In genomic region chr20:61647741-61648140, GRCh38 we compare ENCODE assay signal across 26 cellular contexts.
"Had no signal": no experiment of that assay in that cellular context is flagged by ENCODE, and none has a peak within 500 bp of the region (broad histone marks: within the 10 kb centered on the region; RNA-seq: fewer than 3 reads in every experiment).

No MANE protein-coding gene starts in this region.

- ATAC-seq: activated T-cell treated with anti-CD3 and anti-CD28 coated beads, Interleukin-2, amount 50 U/mL, for 72 hours; gastroesophageal sphincter had no signal

- DNase-seq: activated CD4-positive, alpha-beta T cell treated with anti-CD3 and anti-CD28 coated beads for 1 hour; activated CD4-positive, alpha-beta T cell treated with anti-CD3 and anti-CD28 coated beads for 4 hours; activated CD4-positive, alpha-beta T cell treated with anti-CD3 and anti-CD28 coated beads, Interleukin-2, amount 50 U/mL, for 1 hour; activated CD4-positive, alpha-beta T cell treated with anti-CD3 and anti-CD28 coated beads, Interleukin-2, amount 50 U/mL, for 48 hours; activated CD4-positive, CD25-positive, alpha-beta regulatory T cell; activated CD8-positive, alpha-beta memory T cell treated with anti-CD3 and anti-CD28 coated beads, Interleukin-2, amount 50 U/mL, for 48 hours; activated gamma-delta T cell; activated naive CD4-positive, alpha-beta T cell treated with anti-CD3 and anti-CD28 coated beads, Interleukin-2, amount 50 U/mL, for 16 hours; activated naive CD4-positive, alpha-beta T cell treated with Interleukin-2 at 50 U/mL for 16 hours; activated T-cell treated with anti-CD3 and anti-CD28 coated beads for 4 hours; activated T-cell treated with anti-CD3 and anti-CD28 coated beads, Interleukin-2, amount 50 U/mL, for 24 hours; activated T-cell treated with anti-CD3 and anti-CD28 coated beads, Interleukin-2, amount 50 U/mL, for 72 hours; amniotic stem cell; anterior cingulate cortex; central memory CD4-positive, alpha-beta T cell; cerebellar nuclear complex; colonic mucosa; effector CD8-positive, alpha-beta T cell; esophagus squamous epithelium; foreskin melanocyte; T-helper 2 cell had no signal

- H3K9me3 Mint-ChIP-seq: activated T-cell treated with anti-CD3 and anti-CD28 coated beads, Interleukin-2, amount 50 U/mL, for 24 hours had no signal

- H3K27ac Mint-ChIP-seq: activated naive CD8-positive, alpha-beta T cell; activated T-cell treated with anti-CD3 and anti-CD28 coated beads, Interleukin-2, amount 50 U/mL, for 24 hours; activated T-cell treated with anti-CD3 and anti-CD28 coated beads, Interleukin-2, amount 50 U/mL, for 72 hours had no signal

- H3K36me3 Mint-ChIP-seq: activated naive CD8-positive, alpha-beta T cell had no signal

- H3K4me3 Mint-ChIP-seq: activated naive CD8-positive, alpha-beta T cell; activated T-cell treated with anti-CD3 and anti-CD28 coated beads, Interleukin-2, amount 50 U/mL, for 24 hours; activated T-cell treated with anti-CD3 and anti-CD28 coated beads, Interleukin-2, amount 50 U/mL, for 72 hours had no signal

- FAIRE-seq: astrocyte, endometrium, endothelial cell of umbilical vein had no signal
